In the genomic region with DNA sequence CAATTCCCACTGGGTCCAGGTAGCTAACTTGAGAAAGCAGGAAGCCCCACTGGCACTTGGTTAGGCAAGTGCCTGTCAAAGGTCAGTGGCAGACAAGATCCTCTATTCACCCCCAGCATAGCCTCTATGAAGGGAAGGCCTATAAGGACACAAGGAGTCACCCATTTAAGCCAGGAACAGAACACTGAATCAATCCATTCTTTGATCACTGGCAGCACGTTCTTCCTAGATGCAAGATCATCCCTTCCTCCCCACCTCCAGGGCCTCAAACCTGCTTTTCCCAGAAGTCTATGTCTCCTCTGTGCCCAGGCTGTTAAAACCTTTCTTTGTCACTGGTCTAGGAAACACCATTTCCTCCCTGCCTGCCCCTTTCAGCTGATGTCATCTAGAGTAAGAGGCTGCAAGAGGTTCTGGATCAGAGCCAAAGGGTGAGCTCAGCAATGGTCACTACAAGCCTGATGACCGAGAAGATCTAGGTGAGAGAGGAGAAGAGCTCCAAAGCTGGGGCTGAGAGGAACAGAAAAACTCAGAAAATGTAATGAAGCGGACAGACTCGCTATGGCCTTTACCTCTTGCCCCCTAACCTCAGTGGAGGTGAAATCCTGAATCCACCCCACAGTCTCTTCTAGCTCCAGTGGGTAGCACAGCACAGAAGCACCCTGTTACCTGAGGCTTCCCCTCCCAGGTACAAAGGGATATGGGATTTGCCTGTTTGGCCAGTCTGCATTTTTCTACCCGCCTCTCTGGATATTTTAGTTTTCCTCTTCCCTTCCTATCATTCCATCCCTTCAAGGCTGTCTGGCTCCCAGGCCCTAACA, we compare ENCODE assay signal across 8 cellular contexts. TPM values are rescaled to one million over a fixed set of nuclear protein-coding genes. Genes with fewer than 3 reads are reported as not detected.
DNase-seq lines count a peak whose midpoint lies in the region; ATAC-seq and TF ChIP-seq lines count a peak whose summit lies in the region.

No MANE protein-coding gene starts in this region.

- peaks cover 34 to 38% of the 10 kb centered on the region in 2 experiments for H3K36me3 ChIP-seq in trophoblast cell (ENCODE audit: control insufficient read depth in 1 of 2, insufficient read depth in 2 of 2, low read length in 2 of 2)
- peaks cover 58% of the 10 kb centered on the region for H3K36me3 ChIP-seq in WERI-Rb-1

- no CpG with 5 or more reads among the region's 5 CpGs for WGBS in trophoblast cell (ENCODE audit: extremely low coverage, insufficient coverage, insufficient read length)

- peak overlapping the region; percentile 7 for H4K8ac ChIP-seq in trophoblast cell (ENCODE audit: low read depth, low read length)

- H3K4me1 Mint-ChIP-seq in T-helper 2 cell treated with Interferon-gamma antibody and Interleukin-4, amounts not matched to agents 5 μg/mL and 100 μg/mL, for 36 hours (ENCODE audit: low read depth) = peaks cover 27% of the 10 kb centered on the region
- H3K4me1 Mint-ChIP-seq in activated T-helper 1 cell treated with anti-CD3 and anti-CD28 coated beads, Interleukin-12 subunit alpha, Interleukin-12 subunit beta, Interleukin-2, Interleukin-4 antibody, amounts not matched to agents 30 ng/mL and 10 ng/mL and 1 ng/mL, durations not matched to agents 14 hours and 24 hours and 36 hours (ENCODE audit: low read depth) = peaks cover 42% of the 10 kb centered on the region
- peaks cover 16% of the 10 kb centered on the region for H3K4me1 Mint-ChIP-seq in glutamatergic neuron (ENCODE audit: low read depth, unreplicated experiment)

- peak overlapping the region; percentile 69 for H3K27ac Mint-ChIP-seq in T-helper 2 cell treated with Interferon-gamma antibody and Interleukin-4, amounts not matched to agents 5 μg/mL and 100 μg/mL, for 36 hours
- peak overlapping the region; percentile 73 for H3K27ac Mint-ChIP-seq in activated T-helper 1 cell treated with anti-CD3 and anti-CD28 coated beads, Interleukin-12 subunit alpha, Interleukin-12 subunit beta, Interleukin-2, Interleukin-4 antibody, amounts not matched to agents 30 ng/mL and 10 ng/mL and 1 ng/mL, durations not matched to agents 14 hours and 24 hours and 36 hours
- H3K27ac Mint-ChIP-seq in glutamatergic neuron (ENCODE audit: unreplicated experiment) = peak overlapping the region; percentile 90

- no peak overlapping the region for H2AFZ ChIP-seq in trophoblast cell (ENCODE audit: insufficient read depth, low read length, poor library complexity)

- H3K14ac ChIP-seq in trophoblast cell (ENCODE audit: low read length) = no peak overlapping the region

- no peak overlapping the region for H3K4me2 ChIP-seq in trophoblast cell (ENCODE audit: low read length)

- intact Hi-C loops in activated T-helper 1 cell treated with anti-CD3 and anti-CD28 coated beads, Interleukin-12 subunit alpha, Interleukin-12 subunit beta, Interleukin-2, Interleukin-4 antibody, amounts not matched to agents 30 ng/mL and 10 ng/mL and 1 ng/mL, durations not matched to agents 14 hours and 24 hours and 36 hours (cut with micrococcal nuclease) = loop anchor here (2.0 to 5.0 kb wide), 3 partner anchors 18 to 620 kb away; a partner anchor contains a TSS

- no peak overlapping the region for H2AK5ac ChIP-seq in trophoblast cell (ENCODE audit: low read length)

- H2BK5ac ChIP-seq in trophoblast cell (ENCODE audit: low read depth, low read length, poor library complexity) = peak overlapping the region; percentile 11

- H3K23ac ChIP-seq in trophoblast cell (ENCODE audit: low read length) = no peak overlapping the region

- H4K91ac ChIP-seq in trophoblast cell (ENCODE audit: low read depth, low read length) = no peak overlapping the region

- peaks cover 40% of the 10 kb centered on the region for H3K36me3 Mint-ChIP-seq in T-helper 2 cell treated with Interferon-gamma antibody and Interleukin-4, amounts not matched to agents 5 μg/mL and 100 μg/mL, for 36 hours (ENCODE audit: low read depth)
- peaks cover 42% of the 10 kb centered on the region for H3K36me3 Mint-ChIP-seq in activated T-helper 1 cell treated with anti-CD3 and anti-CD28 coated beads, Interleukin-12 subunit alpha, Interleukin-12 subunit beta, Interleukin-2, Interleukin-4 antibody, amounts not matched to agents 30 ng/mL and 10 ng/mL and 1 ng/mL, durations not matched to agents 14 hours and 24 hours and 36 hours (ENCODE audit: low read depth)
- H3K36me3 Mint-ChIP-seq in glutamatergic neuron (ENCODE audit: unreplicated experiment) = peaks cover 1% of the 10 kb centered on the region

- no peaks in the 10 kb centered on the region for H3K9me3 Mint-ChIP-seq in T-helper 2 cell treated with Interferon-gamma antibody and Interleukin-4, amounts not matched to agents 5 μg/mL and 100 μg/mL, for 36 hours
- no peaks in the 10 kb centered on the region for H3K9me3 Mint-ChIP-seq in activated T-helper 1 cell treated with anti-CD3 and anti-CD28 coated beads, Interleukin-12 subunit alpha, Interleukin-12 subunit beta, Interleukin-2, Interleukin-4 antibody, amounts not matched to agents 30 ng/mL and 10 ng/mL and 1 ng/mL, durations not matched to agents 14 hours and 24 hours and 36 hours
- H3K9me3 Mint-ChIP-seq in glutamatergic neuron (ENCODE audit: unreplicated experiment) = peaks cover 9% of the 10 kb centered on the region

- H3K27me3 ChIP-seq in trophoblast cell (ENCODE audit: insufficient read depth, low read length) (no peaks in the 10 kb centered on the region), WERI-Rb-1 (ENCODE audit: insufficient read depth, low read depth, severe bottlenecking) (no peaks in the 10 kb centered on the region)

- H2BK12ac ChIP-seq in trophoblast cell (ENCODE audit: low read length) = no peak overlapping the region

- H3K9me3 ChIP-seq in trophoblast cell (ENCODE audit: insufficient read depth, low read depth, low read length) (no peaks in the 10 kb centered on the region), WERI-Rb-1 (ENCODE audit: severe bottlenecking) (no peaks in the 10 kb centered on the region)

- H3K27ac ChIP-seq in trophoblast cell (ENCODE audit: low read depth, low read length) (no peak overlapping the region), WERI-Rb-1 (no peak overlapping the region)

- ATAC-seq in HG03439 (IDR thresholded peaks at IDR 0.05; ENCODE audit: unreplicated experiment) = no peak

- H3K27me3 Mint-ChIP-seq in T-helper 2 cell treated with Interferon-gamma antibody and Interleukin-4, amounts not matched to agents 5 μg/mL and 100 μg/mL, for 36 hours (ENCODE audit: low read depth) = no peaks in the 10 kb centered on the region
- H3K27me3 Mint-ChIP-seq in activated T-helper 1 cell treated with anti-CD3 and anti-CD28 coated beads, Interleukin-12 subunit alpha, Interleukin-12 subunit beta, Interleukin-2, Interleukin-4 antibody, amounts not matched to agents 30 ng/mL and 10 ng/mL and 1 ng/mL, durations not matched to agents 14 hours and 24 hours and 36 hours (ENCODE audit: insufficient read depth) = no peaks in the 10 kb centered on the region
- peaks cover 10% of the 10 kb centered on the region for H3K27me3 Mint-ChIP-seq in glutamatergic neuron (ENCODE audit: unreplicated experiment)

- H3K4me3 ChIP-seq in trophoblast cell (ENCODE audit: low read depth, low read length) = no peak overlapping the region
- H3K4me3 ChIP-seq in WERI-Rb-1 (ENCODE audit: low read depth, low read length) = no peak overlapping the region

- peak overlapping the region; percentile 97 for H3K4me3 Mint-ChIP-seq in T-helper 2 cell treated with Interferon-gamma antibody and Interleukin-4, amounts not matched to agents 5 μg/mL and 100 μg/mL, for 36 hours
- H3K4me3 Mint-ChIP-seq in activated T-helper 1 cell treated with anti-CD3 and anti-CD28 coated beads, Interleukin-12 subunit alpha, Interleukin-12 subunit beta, Interleukin-2, Interleukin-4 antibody, amounts not matched to agents 30 ng/mL and 10 ng/mL and 1 ng/mL, durations not matched to agents 14 hours and 24 hours and 36 hours = peak overlapping the region; percentile 70
- H3K4me3 Mint-ChIP-seq in glutamatergic neuron (ENCODE audit: unreplicated experiment) = peak overlapping the region; percentile 78

- no peak overlapping the region for H3K9ac ChIP-seq in trophoblast cell (ENCODE audit: low read length)

- no peak for TF ChIP-seq CTCF in glutamatergic neuron (IDR thresholded peaks at IDR 0.05; ENCODE audit: partially characterized antibody, unreplicated experiment)
- TF ChIP-seq CTCF in WERI-Rb-1 (IDR thresholded peaks at IDR 0.05; ENCODE audit: low read depth, low read length) = no peak

- H3K79me2 ChIP-seq in trophoblast cell (ENCODE audit: control insufficient read depth, insufficient read depth, low read length, poor library complexity) = peaks cover 12% of the 10 kb centered on the region

- H3K79me1 ChIP-seq in trophoblast cell (ENCODE audit: low read length) = peaks cover 15% of the 10 kb centered on the region

- peaks cover 4 to 16% of the 10 kb centered on the region in 2 experiments for H3K4me1 ChIP-seq in trophoblast cell (ENCODE audit: control insufficient read depth in 1 of 2, insufficient read depth in 2 of 2, low read length in 2 of 2)

- peak overlapping the region; percentile 15 for H3K4ac ChIP-seq in trophoblast cell (ENCODE audit: low read depth, low read length)

- peak overlapping the region; percentile 15 for H2BK120ac ChIP-seq in trophoblast cell (ENCODE audit: insufficient read depth, low read length, poor library complexity)

- no peak overlapping the region for H4K12ac ChIP-seq in trophoblast cell (ENCODE audit: low read depth, low read length)

- DNase-seq in T-helper 2 cell treated with Interferon-gamma antibody and Interleukin-4, amounts not matched to agents 5 μg/mL and 100 μg/mL, for 36 hours (ENCODE audit: low spot score) = no peak
- DNase-seq in T-helper 2 cell (no peak), NCI-H146 (lab: John Stamatoyannopoulos, UW) (peak; percentile 84), glutamatergic neuron (no peak), trophoblast cell (peak; percentile 70 to 79), WERI-Rb-1 (no peak)
- no peak for DNase-seq in activated T-helper 1 cell treated with anti-CD3 and anti-CD28 coated beads, Interleukin-12 subunit alpha, Interleukin-12 subunit beta, Interleukin-2, Interleukin-4 antibody, amounts not matched to agents 30 ng/mL and 10 ng/mL and 1 ng/mL, durations not matched to agents 14 hours and 24 hours and 36 hours (ENCODE audit: low spot score)

- peak overlapping the region; percentile 19 for H3K18ac ChIP-seq in trophoblast cell (ENCODE audit: low read length)

RNA-seq across cellular contexts. Expression of a gene that starts 1.8 kb away (rescaled TPM):
- 72.4 and 73.0 TPM in 2 replicates for total RNA-seq in activated T-helper 1 cell treated with anti-CD3 and anti-CD28 coated beads, Interleukin-12 subunit alpha, Interleukin-12 subunit beta, Interleukin-2, Interleukin-4 antibody, amounts not matched to agents 30 ng/mL and 10 ng/mL and 1 ng/mL, durations not matched to agents 14 hours and 24 hours and 36 hours
- total RNA-seq in glutamatergic neuron (ENCODE audit: unreplicated experiment) = 114 TPM
- 55.6 and 59.2 TPM in 2 replicates for polyA plus RNA-seq in trophoblast cell (2013)

RNA-seq across cellular contexts. Expression of a gene that starts 8.4 kb away (rescaled TPM):
- 34.8 and 39.0 TPM in 2 replicates for total RNA-seq in activated T-helper 1 cell treated with anti-CD3 and anti-CD28 coated beads, Interleukin-12 subunit alpha, Interleukin-12 subunit beta, Interleukin-2, Interleukin-4 antibody, amounts not matched to agents 30 ng/mL and 10 ng/mL and 1 ng/mL, durations not matched to agents 14 hours and 24 hours and 36 hours
- 38.8 TPM for total RNA-seq in glutamatergic neuron (ENCODE audit: unreplicated experiment)
- 20.6 and 21.2 TPM in 2 replicates for polyA plus RNA-seq in trophoblast cell (2013)

RNA-seq across cellular contexts. Expression of a gene that starts 17.6 kb away (rescaled TPM):
- not detected in 2 replicates for total RNA-seq in activated T-helper 1 cell treated with anti-CD3 and anti-CD28 coated beads, Interleukin-12 subunit alpha, Interleukin-12 subunit beta, Interleukin-2, Interleukin-4 antibody, amounts not matched to agents 30 ng/mL and 10 ng/mL and 1 ng/mL, durations not matched to agents 14 hours and 24 hours and 36 hours
- 0.22 TPM for total RNA-seq in glutamatergic neuron (ENCODE audit: unreplicated experiment)
- 0.19 and 0.23 TPM in 2 replicates for polyA plus RNA-seq in trophoblast cell (2013)

RNA-seq across cellular contexts. Expression of a gene that starts 51.2 kb away (rescaled TPM):
- total RNA-seq in activated T-helper 1 cell treated with anti-CD3 and anti-CD28 coated beads, Interleukin-12 subunit alpha, Interleukin-12 subunit beta, Interleukin-2, Interleukin-4 antibody, amounts not matched to agents 30 ng/mL and 10 ng/mL and 1 ng/mL, durations not matched to agents 14 hours and 24 hours and 36 hours = 35.7 and 39.1 TPM in 2 replicates
- total RNA-seq in glutamatergic neuron (ENCODE audit: unreplicated experiment) = 20.2 TPM
- 11.2 and 12.6 TPM in 2 replicates for polyA plus RNA-seq in trophoblast cell (2013)

RNA-seq across cellular contexts. Expression of a gene that starts 51.4 kb away (rescaled TPM):
- total RNA-seq in activated T-helper 1 cell treated with anti-CD3 and anti-CD28 coated beads, Interleukin-12 subunit alpha, Interleukin-12 subunit beta, Interleukin-2, Interleukin-4 antibody, amounts not matched to agents 30 ng/mL and 10 ng/mL and 1 ng/mL, durations not matched to agents 14 hours and 24 hours and 36 hours = 135 and 149 TPM in 2 replicates
- total RNA-seq in glutamatergic neuron (ENCODE audit: unreplicated experiment) = 52.7 TPM
- 27.8 and 30.9 TPM in 2 replicates for polyA plus RNA-seq in trophoblast cell (2013)

Comparison
In these comparisons a context has a peak if more than half of its experiments do, and no peak if none do; other contexts are left out.
1. DNase-seq: peak in NCI-H146 (single experiment) and trophoblast cell (2 of 2); none in T-helper 2 cell treated with Interferon-gamma antibody and Interleukin-4, amounts not matched to agents 5 μg/mL and 100 μg/mL, for 36 hours (single experiment), T-helper 2 cell (0 of 5), activated T-helper 1 cell treated with anti-CD3 and anti-CD28 coated beads, Interleukin-12 subunit alpha, Interleukin-12 subunit beta, Interleukin-2, Interleukin-4 antibody, amounts not matched to agents 30 ng/mL and 10 ng/mL and 1 ng/mL, durations not matched to agents 14 hours and 24 hours and 36 hours (single experiment), glutamatergic neuron (single experiment) and WERI-Rb-1 (single experiment).
2. Peak in every context shown above with its lines, with median percentiles within 50 percentile points of each other: H3K27ac Mint-ChIP-seq and H3K4me3 Mint-ChIP-seq.